Comparison of ENCODE assay signal across 16 cellular contexts in genomic region chr10:124712704-124713407, GRCh38. TPM values are rescaled to one million over a fixed set of nuclear protein-coding genes. Genes with fewer than 3 reads are reported as not detected.
A peak's percentile ranks its signal among the peaks of the same experiment; 100 is the strongest.
DNase-seq lines count a peak whose midpoint lies in the region; ATAC-seq and TF ChIP-seq lines count a peak whose summit lies in the region.
"Had no signal": no experiment of that assay in that cellular context is flagged by ENCODE, and none has a peak within 500 bp of the region (broad histone marks: within the 10 kb centered on the region; RNA-seq: fewer than 3 reads in every experiment).

No MANE protein-coding gene starts in this region.

- ATAC-seq in CD8-positive, alpha-beta T cell = no peak
- no peak for ATAC-seq in WTC11
- no peak for ATAC-seq in stimulated activated memory B cell treated with anti-CD40 and anti-IgM and Interleukin-4, amounts not matched to agents 10 μg/mL and 1 μg/mL and 100 μg/mL, for 72 hours
- ATAC-seq: heart left ventricle, psoas muscle had no signal

- H3K27me3 Mint-ChIP-seq in CD8-positive, alpha-beta T cell (ENCODE audit: low read depth) = no peaks in the 10 kb centered on the region
- H3K27me3 Mint-ChIP-seq in WTC11 (ENCODE audit: low read depth) (no peaks in the 10 kb centered on the region), immature natural killer cell (ENCODE audit: low read depth in 3 of 3) (peaks cover 14 to 22% (median 17%) of the 10 kb centered on the region in 3 donors)
- no peaks in the 10 kb centered on the region for H3K27me3 Mint-ChIP-seq in stimulated activated memory B cell treated with anti-CD40 and anti-IgM and Interleukin-4, amounts not matched to agents 10 μg/mL and 1 μg/mL and 100 μg/mL, for 72 hours
- H3K27me3 Mint-ChIP-seq in activated naive CD4-positive, alpha-beta T cell treated with anti-CD3 and anti-CD28 coated beads for 36 hours (ENCODE audit: low read depth) = no peaks in the 10 kb centered on the region
- H3K27me3 Mint-ChIP-seq: activated CD4-positive, alpha-beta T cell treated with anti-CD3 and anti-CD28 coated beads, Interleukin-2, amount 10 ng/mL, durations not matched to agents 7 days and 5 days had no signal

- peaks cover 5% of the 10 kb centered on the region for H3K36me3 Mint-ChIP-seq in CD8-positive, alpha-beta T cell
- H3K36me3 Mint-ChIP-seq in WTC11 = no peaks in the 10 kb centered on the region
- H3K36me3 Mint-ChIP-seq in immature natural killer cell = peaks cover 0 to 4% (median 1%) of the 10 kb centered on the region in 3 donors
- peaks cover 31% of the 10 kb centered on the region for H3K36me3 Mint-ChIP-seq in stimulated activated memory B cell treated with anti-CD40 and anti-IgM and Interleukin-4, amounts not matched to agents 10 μg/mL and 1 μg/mL and 100 μg/mL, for 72 hours
- no peaks in the 10 kb centered on the region for H3K36me3 Mint-ChIP-seq in activated naive CD4-positive, alpha-beta T cell treated with anti-CD3 and anti-CD28 coated beads for 36 hours (ENCODE audit: low read depth)

- intact Hi-C loops in CD8-positive, alpha-beta T cell (cut with DNase I, micrococcal nuclease) = no loop called here
- intact Hi-C loops in colonic mucosa (cut with DNase I) = no loop called here
- intact Hi-C loops in activated naive CD4-positive, alpha-beta T cell treated with anti-CD3 and anti-CD28 coated beads for 36 hours (cut with micrococcal nuclease) = no loop called here

- no peak for TF ChIP-seq CTCF in CD8-positive, alpha-beta T cell (IDR thresholded peaks at IDR 0.05)
- TF ChIP-seq CTCF in WTC11 (IDR thresholded peaks at IDR 0.05) = no peak
- TF ChIP-seq CTCF in colonic mucosa (IDR thresholded peaks at IDR 0.05) = no peak
- no peak for TF ChIP-seq CTCF in foreskin fibroblast (IDR thresholded peaks at IDR 0.05; ENCODE audit: low read depth, low read length)

- H3K4me3 Mint-ChIP-seq in CD8-positive, alpha-beta T cell = no peak overlapping the region
- H3K4me3 Mint-ChIP-seq in WTC11 (no peak overlapping the region), immature natural killer cell (peak overlapping the region in 3 of 5 donors; percentile 0 to 51 (median 45))
- H3K4me3 Mint-ChIP-seq in stimulated activated memory B cell treated with anti-CD40 and anti-IgM and Interleukin-4, amounts not matched to agents 10 μg/mL and 1 μg/mL and 100 μg/mL, for 72 hours = no peak overlapping the region
- no peak overlapping the region for H3K4me3 Mint-ChIP-seq in activated naive CD4-positive, alpha-beta T cell treated with anti-CD3 and anti-CD28 coated beads for 36 hours
- H3K4me3 Mint-ChIP-seq: activated CD4-positive, alpha-beta T cell treated with anti-CD3 and anti-CD28 coated beads, Interleukin-2, amount 10 ng/mL, durations not matched to agents 7 days and 5 days had no signal

- POLR2A ChIA-PET in CD8-positive, alpha-beta T cell (lab: Charles Lee) = interaction anchor here (0.9 to 1.7 kb wide), 4 partner anchors 10 to 33 kb away, joined by 3 to 5 read pairs (median 4); no protein-coding TSS in a partner anchor
- POLR2A ChIA-PET in WTC11 (lab: Charles Lee) = no interaction called here

- H3K4me3 ChIP-seq in CD8-positive, alpha-beta T cell (ENCODE audit: low read depth, low read length) = no peak overlapping the region
- H3K4me3 ChIP-seq in colonic mucosa = no peak overlapping the region
- no peak overlapping the region for H3K4me3 ChIP-seq in foreskin fibroblast (ENCODE audit: low read depth in 1 of 2, low read length in 2 of 2)
- H3K4me3 ChIP-seq: heart left ventricle, psoas muscle, SJSA1, stomach had no signal

- no peaks in the 10 kb centered on the region for H3K9me3 ChIP-seq in CD8-positive, alpha-beta T cell (ENCODE audit: low read length)
- no peaks in the 10 kb centered on the region for H3K9me3 ChIP-seq in colonic mucosa
- H3K9me3 ChIP-seq: heart left ventricle, psoas muscle, SJSA1, stomach had no signal

- H3K4me1 Mint-ChIP-seq in CD8-positive, alpha-beta T cell (ENCODE audit: low read depth) = peaks cover 87% of the 10 kb centered on the region
- H3K4me1 Mint-ChIP-seq in WTC11 = peaks cover 31% of the 10 kb centered on the region
- peaks cover 92 to 94% of the 10 kb centered on the region in 2 donors for H3K4me1 Mint-ChIP-seq in immature natural killer cell
- peaks cover 83% of the 10 kb centered on the region for H3K4me1 Mint-ChIP-seq in stimulated activated memory B cell treated with anti-CD40 and anti-IgM and Interleukin-4, amounts not matched to agents 10 μg/mL and 1 μg/mL and 100 μg/mL, for 72 hours
- peaks cover 70% of the 10 kb centered on the region for H3K4me1 Mint-ChIP-seq in activated naive CD4-positive, alpha-beta T cell treated with anti-CD3 and anti-CD28 coated beads for 36 hours (ENCODE audit: low read depth)

- H3K27ac Mint-ChIP-seq in CD8-positive, alpha-beta T cell = peak overlapping the region; percentile 57
- H3K27ac Mint-ChIP-seq in WTC11 = peak overlapping the region; percentile 14; the same call in 1 of the 2 replicates
- H3K27ac Mint-ChIP-seq in immature natural killer cell = peak overlapping the region; percentile 84 to 99 (median 91)
- peak overlapping the region; percentile 58 for H3K27ac Mint-ChIP-seq in stimulated activated memory B cell treated with anti-CD40 and anti-IgM and Interleukin-4, amounts not matched to agents 10 μg/mL and 1 μg/mL and 100 μg/mL, for 72 hours
- H3K27ac Mint-ChIP-seq in activated naive CD4-positive, alpha-beta T cell treated with anti-CD3 and anti-CD28 coated beads for 36 hours = no peak overlapping the region
- H3K27ac Mint-ChIP-seq: activated CD4-positive, alpha-beta T cell treated with anti-CD3 and anti-CD28 coated beads, Interleukin-2, amount 10 ng/mL, durations not matched to agents 7 days and 5 days had no signal

- H3K36me3 ChIP-seq in CD8-positive, alpha-beta T cell (ENCODE audit: insufficient read depth, low read length) = no peaks in the 10 kb centered on the region
- H3K36me3 ChIP-seq in colonic mucosa = no peaks in the 10 kb centered on the region
- H3K36me3 ChIP-seq: heart left ventricle, SJSA1, stomach had no signal

- no peak overlapping the region for H3K27ac ChIP-seq in CD8-positive, alpha-beta T cell (ENCODE audit: low read depth, low read length)
- no peak overlapping the region for H3K27ac ChIP-seq in colonic mucosa
- H3K27ac ChIP-seq: HL-60, psoas muscle, SJSA1 had no signal

- H3K9me3 Mint-ChIP-seq in CD8-positive, alpha-beta T cell = no peaks in the 10 kb centered on the region
- H3K9me3 Mint-ChIP-seq in WTC11 (no peaks in the 10 kb centered on the region), immature natural killer cell (no peaks in the 10 kb centered on the region)
- no peaks in the 10 kb centered on the region for H3K9me3 Mint-ChIP-seq in stimulated activated memory B cell treated with anti-CD40 and anti-IgM and Interleukin-4, amounts not matched to agents 10 μg/mL and 1 μg/mL and 100 μg/mL, for 72 hours
- no peaks in the 10 kb centered on the region for H3K9me3 Mint-ChIP-seq in activated naive CD4-positive, alpha-beta T cell treated with anti-CD3 and anti-CD28 coated beads for 36 hours
- H3K9me3 Mint-ChIP-seq: activated CD4-positive, alpha-beta T cell treated with anti-CD3 and anti-CD28 coated beads, Interleukin-2, amount 10 ng/mL, durations not matched to agents 7 days and 5 days had no signal

- DNase-seq in CD8-positive, alpha-beta T cell = no peak
- no peak for DNase-seq in WTC11 (ENCODE audit: low spot score)
- DNase-seq in immature natural killer cell = no peak
- no peak for DNase-seq in colonic mucosa
- DNase-seq in activated naive CD4-positive, alpha-beta T cell treated with anti-CD3 and anti-CD28 coated beads for 36 hours = no peak
- no peak for DNase-seq in foreskin fibroblast
- DNase-seq: activated CD4-positive, alpha-beta T cell treated with anti-CD3 and anti-CD28 coated beads, Interleukin-2, amount 10 ng/mL, durations not matched to agents 7 days and 5 days; heart left ventricle; NCI-H1417; NCI-H226; stomach; T1000 had no signal

- no peaks in the 10 kb centered on the region for H3K27me3 ChIP-seq in CD8-positive, alpha-beta T cell (ENCODE audit: insufficient read depth, low read length)
- H3K27me3 ChIP-seq in colonic mucosa = no peaks in the 10 kb centered on the region
- H3K27me3 ChIP-seq: heart left ventricle, SJSA1, stomach had no signal

- CTCF ChIA-PET in CD8-positive, alpha-beta T cell (lab: Charles Lee) = interaction anchor here (1.0 to 11.7 kb wide), 10 partner anchors 9 to 73 kb away, joined by 3 to 115 read pairs (median 4); no protein-coding TSS in a partner anchor
- CTCF ChIA-PET in WTC11 (lab: Charles Lee) = interaction anchor here (1.1 to 1.5 kb wide), 4 partner anchors 13 to 42 kb away, joined by 3 to 9 read pairs (median 4); no protein-coding TSS in a partner anchor
- CTCF ChIA-PET in activated naive CD4-positive, alpha-beta T cell treated with anti-CD3 and anti-CD28 coated beads for 36 hours (lab: Charles Lee) = interaction anchor here (0.8 to 1.0 kb wide), 3 partner anchors 10 to 29 kb away, joined by 3 to 6 read pairs (median 4); no protein-coding TSS in a partner anchor

- peaks cover 50% of the 10 kb centered on the region for H3K4me1 ChIP-seq in CD8-positive, alpha-beta T cell (ENCODE audit: insufficient read depth, low read length)
- peaks cover 29% of the 10 kb centered on the region for H3K4me1 ChIP-seq in colonic mucosa
- H3K4me1 ChIP-seq: SJSA1 had no signal

- no peak overlapping the region for H3K9ac ChIP-seq in colonic mucosa (ENCODE audit: low read depth in 2 of 2, low read length in 2 of 2)

TF ChIP-seq in WTC11, 78 proteins besides CTCF, POLR2A, EP300 and RAD21 (continues in another document):
- no peak for TF ChIP-seq FOXK1 (CRISPR knock-in tag; IDR thresholded peaks at IDR 0.05)
- TF ChIP-seq ZBTB43 (CRISPR knock-in tag; IDR thresholded peaks at IDR 0.05) = no peak
- no peak for TF ChIP-seq ELF4 (CRISPR knock-in tag; IDR thresholded peaks at IDR 0.05; ENCODE audit: low read depth)

RNA-seq across cellular contexts. Expression of gene FAM53B, which starts 31.3 kb away (rescaled TPM):
- total RNA-seq in CD8-positive, alpha-beta T cell = 10 to 100 TPM; 51.9 to 57.1 TPM
- total RNA-seq in WTC11 (2021) (18.7 to 21.3 TPM (median 19.9 TPM) in 3 replicates), colonic mucosa (10 to 100 TPM; 43.3 to 45.2 TPM)
- 10 to 100 TPM; 12.1 to 62.1 (median 23.8) TPM for polyA plus RNA-seq in immature natural killer cell
- 10 to 100 TPM; 11.8 to 11.9 TPM for total RNA-seq in activated naive CD4-positive, alpha-beta T cell treated with anti-CD3 and anti-CD28 coated beads for 36 hours

Comparison
In these comparisons a context has a peak if more than half of its experiments do, and no peak if none do; other contexts are left out.
1. H3K4me3 Mint-ChIP-seq: peak in immature natural killer cell (3 of 5); none in CD8-positive, alpha-beta T cell (single experiment), WTC11 (single experiment), stimulated activated memory B cell treated with anti-CD40 and anti-IgM and Interleukin-4, amounts not matched to agents 10 μg/mL and 1 μg/mL and 100 μg/mL, for 72 hours (single experiment) and activated naive CD4-positive, alpha-beta T cell treated with anti-CD3 and anti-CD28 coated beads for 36 hours (single experiment).